Comparison of ENCODE assay signal across 8 cellular contexts in the genomic region with DNA sequence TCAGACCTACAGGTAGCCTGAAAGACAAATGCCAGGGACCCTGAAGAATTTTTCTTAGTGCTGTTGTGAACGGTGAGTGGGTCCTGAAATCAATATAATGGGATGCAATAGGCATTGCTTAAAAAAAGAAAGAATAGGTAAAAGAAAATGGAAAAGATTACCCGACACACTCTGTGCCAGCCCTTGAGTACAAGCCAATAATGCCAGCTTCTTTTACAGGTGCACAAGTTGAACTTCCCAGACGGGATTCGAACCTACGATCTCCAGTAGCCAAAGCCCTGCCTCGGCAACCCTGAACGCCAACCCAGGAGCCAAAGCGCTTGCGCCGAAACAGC. TPM values are rescaled to one million over a fixed set of nuclear protein-coding genes. Genes with fewer than 3 reads are reported as not detected.
DNase-seq lines count a peak whose midpoint lies in the region; ATAC-seq, FAIRE-seq and TF ChIP-seq lines count a peak whose summit lies in the region.

No MANE protein-coding gene starts in this region.

- H3K9ac ChIP-seq in OCI-LY1 (ENCODE audit: low read length): peak overlapping the region; percentile 55
- H3K9ac ChIP-seq in H1 (replicated peaks in 1 of 4; ENCODE audit: extremely low read depth in 1 of 4, low read depth in 3 of 4, low read length in 3 of 4): no peak overlapping the region

- H3K4me3 Mint-ChIP-seq in Caco-2 (ENCODE audit: unreplicated experiment) (peak overlapping the region; percentile 77), osteocyte (ENCODE audit: unreplicated experiment) (peak overlapping the region; percentile 78)

- H2AK5ac ChIP-seq in H1 (ENCODE audit: low read depth, low read length): no peak overlapping the region

- no peak overlapping the region for H3K4ac ChIP-seq in H1 (replicated peaks; ENCODE audit: insufficient read length, low read depth, low read length)

- POLR2A ChIA-PET in Caco-2 (lab: Charles Lee): interaction anchor here (0.6 to 1.4 kb wide), 9 partner anchors 9 to 454 kb away, joined by 3 to 15 read pairs (median 5); a partner anchor contains a TSS
- POLR2A ChIA-PET in H1 (lab: Charles Lee; ENCODE audit: partially characterized antibody): interaction anchor here (1.1 to 1.7 kb wide), 4 partner anchors 12 to 39 kb away, joined by 4 to 8 read pairs (median 4); no protein-coding TSS in a partner anchor

- H3K79me1 ChIP-seq in H1 (ENCODE audit: low read depth, low read length): no peaks in the 10 kb centered on the region

- no peak overlapping the region for H2BK120ac ChIP-seq in H1 (replicated peaks; ENCODE audit: low read depth, low read length)

- peak; percentile 69 for FAIRE-seq in H1 (lab: Jason Lieb, UNC)

- WGBS in H1 (ENCODE audit: extremely low coverage in 1 of 2, insufficient coverage in 1 of 2, insufficient read length in 1 of 2, insufficient replicate concordance in 2 of 2, low coverage in 1 of 2, low lambda C conversion rate in 2 of 2, missing lambda C conversion rate in 1 of 2), 2 experiments: 12% methylated on average over 9 of the region's 10 CpGs; no CpG with 5 or more reads in 1 of the 2 experiments

- no peak overlapping the region for H2BK5ac ChIP-seq in H1 (ENCODE audit: low read depth, low read length)

- TF ChIP-seq EP300 in H1 (IDR thresholded peaks at IDR 0.05; ENCODE audit: borderline replicate concordance in 1 of 2, low read depth in 2 of 2, low read length in 2 of 2): no peak

- H3K4me2 ChIP-seq in OCI-LY1 (ENCODE audit: low read length) (peak overlapping the region; percentile 65), H1 (ENCODE audit: insufficient read depth in 1 of 2, low read depth in 2 of 2, low read length in 2 of 2) (peak overlapping the region; percentile 16 to 82; a peak in 3 of 4 replicates)

- H3K56ac ChIP-seq in H1 (replicated peaks; ENCODE audit: insufficient read length, low read depth, low read length): no peak overlapping the region

- H4K20me1 ChIP-seq in OCI-LY1 (ENCODE audit: insufficient read depth, low read length) (no peaks in the 10 kb centered on the region), H1 (replicated peaks in 1 of 2; ENCODE audit: control insufficient read depth in 1 of 2, insufficient read depth in 2 of 2, low read length in 2 of 2) (no peaks in the 10 kb centered on the region)

- H3K27me3 Mint-ChIP-seq in Caco-2 (ENCODE audit: insufficient read depth, unreplicated experiment) (no peaks in the 10 kb centered on the region), osteocyte (ENCODE audit: unreplicated experiment) (no peaks in the 10 kb centered on the region)

- H4K91ac ChIP-seq in H1 (replicated peaks; ENCODE audit: insufficient read length, low read length): no peak overlapping the region

- H3K4me3 ChIP-seq in Caco-2 (ENCODE audit: low read depth, low read length) (peak overlapping the region; percentile 25), OCI-LY1 (ENCODE audit: low read depth, low read length, poor library complexity, severe bottlenecking) (peak overlapping the region; percentile 81), H1 (ENCODE audit: extremely low read depth in 1 of 4, insufficient read depth in 2 of 4, low read depth in 3 of 4, low read length in 4 of 4) (peak overlapping the region in 2 of 4 experiments; percentile 31 to 91; a peak in 3 of 8 replicates)

- no peak overlapping the region for H3K14ac ChIP-seq in H1 (ENCODE audit: insufficient read length)

- H2BK20ac ChIP-seq in H1 (ENCODE audit: low read length): no peak overlapping the region

- DNase-seq in Caco-2: no peak
- DNase-seq in H1 (ENCODE audit: low read depth in 1 of 2, low spot score in 2 of 2): no peak
- DNase-seq in osteocyte (ENCODE audit: extremely low spot score, unreplicated experiment): no peak
- DNase-seq in superior temporal gyrus (ENCODE audit: extremely low spot score): no peak
- no peak for DNase-seq in kidney glomerular epithelial cell (lab: John Stamatoyannopoulos, UW)

- intact Hi-C loops in Caco-2 (cut with micrococcal nuclease; ENCODE audit: unreplicated experiment): loop anchor here (1.0 to 2.0 kb wide), 3 partner anchors 18 to 65 kb away; a partner anchor contains a TSS

- no peaks in the 10 kb centered on the region for H3K9me2 ChIP-seq in OCI-LY1 (ENCODE audit: low read depth, low read length)

- CTCF ChIA-PET in Caco-2 (lab: Charles Lee): interaction anchor here (1.0 kb wide), 1 partner anchor 105 kb away, joined by 4 read pairs; no protein-coding TSS in a partner anchor
- CTCF ChIA-PET in H1 (lab: Charles Lee; ENCODE audit: partially characterized antibody): interaction anchor here (1.2 kb wide), 1 partner anchor 61 kb away, joined by 3 read pairs; no protein-coding TSS in a partner anchor

- H3K18ac ChIP-seq in H1 (ENCODE audit: extremely low read depth, low read length): no peak overlapping the region

- H2AFZ ChIP-seq in OCI-LY1 (ENCODE audit: low read length): 0 out of 2 replicates have a peak overlapping the region, but pooled peaks have one; percentile 17
- 0 out of 2 replicates have a peak overlapping the region, but pooled peaks have one; percentile 70 for H2AFZ ChIP-seq in H1 (ENCODE audit: low read length)

- H3K27ac Mint-ChIP-seq in Caco-2 (ENCODE audit: unreplicated experiment) (peak overlapping the region; percentile 72), osteocyte (ENCODE audit: unreplicated experiment) (peak overlapping the region; percentile 90)

- ATAC-seq in GM18873 (IDR thresholded peaks at IDR 0.05; ENCODE audit: low FRiP score, unreplicated experiment): no peak
- no peak for ATAC-seq in GM19463 (IDR thresholded peaks at IDR 0.05; ENCODE audit: unreplicated experiment)

- H3K79me2 ChIP-seq in OCI-LY1 (ENCODE audit: insufficient read depth, low read length): no peaks in the 10 kb centered on the region
- H3K79me2 ChIP-seq in H1 (ENCODE audit: control insufficient read depth in 1 of 2, insufficient read depth in 2 of 2, low read length in 2 of 2): no peaks in the 10 kb centered on the region

- H3K9me3 Mint-ChIP-seq in Caco-2 (ENCODE audit: unreplicated experiment) (no peaks in the 10 kb centered on the region), osteocyte (ENCODE audit: unreplicated experiment) (peaks cover 5% of the 10 kb centered on the region)

- H3K4me1 ChIP-seq in Caco-2 (no peaks in the 10 kb centered on the region; the same call in 1 of the 2 replicates), OCI-LY1 (ENCODE audit: insufficient read depth, low read length, severe bottlenecking) (peaks cover 24% of the 10 kb centered on the region), H1 (replicated peaks in 1 of 4; ENCODE audit: control insufficient read depth in 3 of 4, insufficient read depth in 4 of 4, low read length in 3 of 4) (peaks cover 0 to 4% (median 0%) of the 10 kb centered on the region in 4 experiments; a peak in 1 of 7 replicates)

- H3K27ac ChIP-seq in OCI-LY1 (ENCODE audit: low read depth, low read length, poor library complexity, severe bottlenecking): peak overlapping the region; percentile 22
- H3K27ac ChIP-seq in H1 (ENCODE audit: low read depth, low read length): no peak overlapping the region

- peaks cover 12% of the 10 kb centered on the region for H3K36me3 Mint-ChIP-seq in Caco-2 (ENCODE audit: insufficient read depth, unreplicated experiment)
- no peaks in the 10 kb centered on the region for H3K36me3 Mint-ChIP-seq in osteocyte (ENCODE audit: unreplicated experiment)

- H2BK12ac ChIP-seq in H1 (ENCODE audit: low read depth, low read length): no peak overlapping the region

- TSS peak; percentile 75 for BruUV-seq in Caco-2 (replicated peaks; lab: Mats Ljungman, UMichigan)

- no peak for TF ChIP-seq POLR2A in H1 (IDR thresholded peaks at IDR 0.05; ENCODE audit: control extremely low read depth in 1 of 2, low read depth in 2 of 2, low read length in 2 of 2)

- no peak overlapping the region for H2BK15ac ChIP-seq in H1 (ENCODE audit: low read length)

- no peak for TF ChIP-seq RAD21 in H1 (IDR thresholded peaks at IDR 0.05 in 1 of 2, conservative IDR thresholded peaks at IDR 0.05 in 1 of 2; ENCODE audit: low read depth in 2 of 2, low read length in 2 of 2)

- peaks cover 5% of the 10 kb centered on the region; the same call in 1 of the 2 replicates for H3K23me2 ChIP-seq in H1 (ENCODE audit: low read depth, low read length)

- TF ChIP-seq CTCF in Caco-2 (IDR thresholded peaks at IDR 0.05; ENCODE audit: insufficient read depth in 1 of 2, low read depth in 1 of 2, low read length in 1 of 2, severe bottlenecking in 1 of 2, unreplicated experiment in 1 of 2): no peak
- TF ChIP-seq CTCF in OCI-LY1 (IDR thresholded peaks at IDR 0.05; ENCODE audit: low read length): no peak
- no peak for TF ChIP-seq CTCF in H1 (IDR thresholded peaks at IDR 0.05; ENCODE audit: control extremely low read depth in 1 of 3, insufficient read depth in 1 of 3, low read depth in 1 of 3, low read length in 3 of 3)
- no peak for TF ChIP-seq CTCF in osteocyte (IDR thresholded peaks at IDR 0.05)

- H3K23ac ChIP-seq in H1 (ENCODE audit: insufficient read length): no peak overlapping the region

- H3K4me1 Mint-ChIP-seq in Caco-2 (ENCODE audit: low read depth, unreplicated experiment) (peaks cover 6% of the 10 kb centered on the region), osteocyte (ENCODE audit: unreplicated experiment) (peaks cover 12% of the 10 kb centered on the region)

- H3K27me3 ChIP-seq in Caco-2 (replicated peaks; ENCODE audit: control insufficient read depth, insufficient read depth, low read length) (no peaks in the 10 kb centered on the region), OCI-LY1 (ENCODE audit: insufficient read depth, low read length) (no peaks in the 10 kb centered on the region), H1 (replicated peaks in 1 of 4; ENCODE audit: control insufficient read depth in 3 of 4, extremely low read depth in 1 of 4, insufficient read depth in 3 of 4, low read length in 3 of 4) (no peaks in the 10 kb centered on the region)

- H3K9me3 ChIP-seq in Caco-2: no peaks in the 10 kb centered on the region
- H3K9me3 ChIP-seq in OCI-LY1 (ENCODE audit: low read length): no peaks in the 10 kb centered on the region
- no peaks in the 10 kb centered on the region for H3K9me3 ChIP-seq in H1 (ENCODE audit: insufficient read depth in 2 of 2, low read depth in 1 of 2, low read length in 1 of 2)

- H4K8ac ChIP-seq in H1 (ENCODE audit: extremely low read depth, insufficient read depth, low read length): no peak overlapping the region

- H4K5ac ChIP-seq in H1 (ENCODE audit: insufficient read length, low read depth, low read length): no peak overlapping the region

- H3F3A ChIP-seq in OCI-LY1 (ENCODE audit: insufficient read depth, low read length): no peaks in the 10 kb centered on the region

- H3K36me3 ChIP-seq in Caco-2 (ENCODE audit: control insufficient read depth, insufficient read depth, low read length): no peaks in the 10 kb centered on the region
- no peaks in the 10 kb centered on the region for H3K36me3 ChIP-seq in OCI-LY1 (ENCODE audit: insufficient read depth, low read length)
- H3K36me3 ChIP-seq in H1 (ENCODE audit: control insufficient read depth in 2 of 4, insufficient read depth in 4 of 4, low read length in 3 of 4): no peaks in the 10 kb centered on the region

RNA-seq across cellular contexts. Expression of a gene that starts 24.7 kb away (rescaled TPM):
- total RNA-seq in Caco-2 (2022): not detected in 2 replicates
- not detected in 2 replicates for total RNA-seq in H1 (2021; fragmentation: NEBNext Ultra II Directional; extraction: Animal tissue kit (Norgen Biotek cat#: 25700))
- polyA plus RNA-seq in H1 (2011; rRNA removed): 0.18 and 0.35 TPM in 2 replicates
- not detected for polyA plus RNA-seq in H1 (2011; cell fraction: cytosol; rRNA removed)
- not detected for polyA plus RNA-seq in H1 (2011; cell fraction: nucleus; rRNA removed)
- 0.29 TPM in 1 of 4 replicates, not detected in the others for polyA plus RNA-seq in H1 (2012, experiment 1 of 2)
- not detected for polyA plus RNA-seq in H1 (2012, experiment 2 of 2)
- polyA plus RNA-seq in H1 (2013, experiment 1 of 2): 0.14 TPM
- polyA plus RNA-seq in H1 (2013, experiment 2 of 2): 0.35 TPM
- polyA minus RNA-seq in H1 (2011; rRNA and poly(A)+ RNA removed): 0.51 TPM in 1 of 2 replicates, not detected in the other
- polyA minus RNA-seq in H1 (2011; cell fraction: cytosol; rRNA and poly(A)+ RNA removed): not detected
- polyA minus RNA-seq in H1 (2011; cell fraction: nucleus; rRNA and poly(A)+ RNA removed): not detected
- total RNA-seq in osteocyte: not detected in 2 replicates

RNA-seq across cellular contexts. Expression of a gene that starts 40.3 kb away (rescaled TPM):
- total RNA-seq in Caco-2 (2022) (13.9 and 15.8 TPM in 2 replicates), osteocyte (4.5 and 5.1 TPM in 2 replicates)
- total RNA-seq in H1 (2021; fragmentation: NEBNext Ultra II Directional; extraction: Animal tissue kit (Norgen Biotek cat#: 25700)): 14.1 and 14.8 TPM in 2 replicates
- 27.8 and 38.4 TPM in 2 replicates for polyA plus RNA-seq in H1 (2011; rRNA removed)
- polyA plus RNA-seq in H1 (2011; cell fraction: cytosol; rRNA removed): 20.6 TPM
- 44.4 TPM for polyA plus RNA-seq in H1 (2011; cell fraction: nucleus; rRNA removed)
- 15.0 to 20.8 TPM (median 18.3 TPM) in 4 replicates for polyA plus RNA-seq in H1 (2012, experiment 1 of 2)
- polyA plus RNA-seq in H1 (2012, experiment 2 of 2): 19.8 TPM
- 8.8 TPM for polyA plus RNA-seq in H1 (2013, experiment 1 of 2)
- polyA plus RNA-seq in H1 (2013, experiment 2 of 2): 8.5 TPM
- 17.9 and 25.0 TPM in 2 replicates for polyA minus RNA-seq in H1 (2011; rRNA and poly(A)+ RNA removed)
- polyA minus RNA-seq in H1 (2011; cell fraction: cytosol; rRNA and poly(A)+ RNA removed): 17.6 TPM
- 14.1 TPM for polyA minus RNA-seq in H1 (2011; cell fraction: nucleus; rRNA and poly(A)+ RNA removed)

RNA-seq across cellular contexts. Expression of a gene that starts 49.5 kb away (rescaled TPM):
- not detected in 2 replicates for total RNA-seq in Caco-2 (2022)
- total RNA-seq in H1 (2021; fragmentation: NEBNext Ultra II Directional; extraction: Animal tissue kit (Norgen Biotek cat#: 25700)): not detected in 2 replicates
- 0.05 TPM in 2 replicates for polyA plus RNA-seq in H1 (2011; rRNA removed)
- 0.06 TPM for polyA plus RNA-seq in H1 (2011; cell fraction: cytosol; rRNA removed)
- polyA plus RNA-seq in H1 (2011; cell fraction: nucleus; rRNA removed): not detected
- not detected in 4 replicates for polyA plus RNA-seq in H1 (2012, experiment 1 of 2)
- polyA plus RNA-seq in H1 (2012, experiment 2 of 2): not detected
- polyA plus RNA-seq in H1 (2013, experiment 1 of 2): not detected
- not detected for polyA plus RNA-seq in H1 (2013, experiment 2 of 2)
- not detected in 2 replicates for polyA minus RNA-seq in H1 (2011; rRNA and poly(A)+ RNA removed)
- not detected for polyA minus RNA-seq in H1 (2011; cell fraction: cytosol; rRNA and poly(A)+ RNA removed)
- polyA minus RNA-seq in H1 (2011; cell fraction: nucleus; rRNA and poly(A)+ RNA removed): not detected
- total RNA-seq in osteocyte: not detected in 2 replicates

RNA-seq across cellular contexts. Expression of a gene that starts 53.2 kb away (rescaled TPM):
- total RNA-seq in Caco-2 (2022) (0.39 and 0.43 TPM in 2 replicates), osteocyte (0.19 and 0.39 TPM in 2 replicates)
- total RNA-seq in H1 (2021; fragmentation: NEBNext Ultra II Directional; extraction: Animal tissue kit (Norgen Biotek cat#: 25700)): 0.63 and 0.80 TPM in 2 replicates
- 0.65 and 0.74 TPM in 2 replicates for polyA plus RNA-seq in H1 (2011; rRNA removed)
- 0.47 TPM for polyA plus RNA-seq in H1 (2011; cell fraction: cytosol; rRNA removed)
- polyA plus RNA-seq in H1 (2011; cell fraction: nucleus; rRNA removed): 1.3 TPM
- polyA plus RNA-seq in H1 (2012, experiment 1 of 2): 0.29 to 1.0 TPM (median 0.69 TPM) in 4 replicates
- 0.29 TPM for polyA plus RNA-seq in H1 (2012, experiment 2 of 2)
- 0.30 TPM for polyA plus RNA-seq in H1 (2013, experiment 1 of 2)
- 0.35 TPM for polyA plus RNA-seq in H1 (2013, experiment 2 of 2)
- polyA minus RNA-seq in H1 (2011; rRNA and poly(A)+ RNA removed): not detected in 2 replicates
- not detected for polyA minus RNA-seq in H1 (2011; cell fraction: cytosol; rRNA and poly(A)+ RNA removed)
- polyA minus RNA-seq in H1 (2011; cell fraction: nucleus; rRNA and poly(A)+ RNA removed): 0.80 TPM
